ENCODE assay signal across 9 cellular contexts in genomic region chr12:108193922-108194321, GRCh38.
DNase-seq lines count a peak whose midpoint lies in the region; ATAC-seq and TF ChIP-seq lines count a peak whose summit lies in the region.
"Had no signal": no experiment of that assay in that cellular context is flagged by ENCODE, and none has a peak within 500 bp of the region (broad histone marks: within the 10 kb centered on the region; RNA-seq: fewer than 3 reads in every experiment).

No MANE protein-coding gene starts in this region.

- H3K4me3 ChIP-seq in GM12875 (ENCODE audit: low read depth, low read length) (no peak overlapping the region), choroid plexus epithelial cell (ENCODE audit: low read depth, low read length) (no peak overlapping the region)
- H3K4me3 ChIP-seq: SJSA1 had no signal

- peaks cover 35% of the 10 kb centered on the region for H3K27me3 Mint-ChIP-seq in CD4-positive, alpha-beta T cell
- H3K27me3 Mint-ChIP-seq in nephron progenitor cell (ENCODE audit: low read depth, poor library complexity): peaks cover 9% of the 10 kb centered on the region

- CTCF ChIA-PET in CD4-positive, alpha-beta T cell (lab: Charles Lee): no interaction called here

- intact Hi-C loops in CD4-positive, alpha-beta T cell (cut with DNase I, micrococcal nuclease): loop anchor here in 1 of 2 experiments (5.0 kb wide), 3 partner anchors 202 to 517 kb away; partner anchors contain the start of gene PRDM4

- H3K9me3 ChIP-seq in CD4-positive, alpha-beta T cell (ENCODE audit: control insufficient read depth, low read length): no peaks in the 10 kb centered on the region
- H3K9me3 ChIP-seq: SJSA1 had no signal

- no peaks in the 10 kb centered on the region for H3K4me1 Mint-ChIP-seq in CD4-positive, alpha-beta T cell (ENCODE audit: low read depth)
- peaks cover 17% of the 10 kb centered on the region for H3K4me1 Mint-ChIP-seq in nephron progenitor cell

- no peaks in the 10 kb centered on the region for H3K36me3 Mint-ChIP-seq in CD4-positive, alpha-beta T cell (ENCODE audit: low read depth)
- no peaks in the 10 kb centered on the region for H3K36me3 Mint-ChIP-seq in nephron progenitor cell (ENCODE audit: low read depth)

- H3K9me3 Mint-ChIP-seq in CD4-positive, alpha-beta T cell: no peaks in the 10 kb centered on the region
- H3K9me3 Mint-ChIP-seq in nephron progenitor cell: no peaks in the 10 kb centered on the region

- POLR2A ChIA-PET in CD4-positive, alpha-beta T cell (lab: Charles Lee): no interaction called here

- DNase-seq in CD4-positive, alpha-beta T cell: no peak
- DNase-seq in NCI-H69 (lab: John Stamatoyannopoulos, UW) (peak; percentile 51), choroid plexus epithelial cell (ENCODE audit: low read depth) (peak; percentile 46), nephron progenitor cell (peak; percentile 57)

- H3K4me3 Mint-ChIP-seq in CD4-positive, alpha-beta T cell: no peak overlapping the region
- H3K4me3 Mint-ChIP-seq in nephron progenitor cell: no peak overlapping the region

- no peaks in the 10 kb centered on the region for H3K27me3 ChIP-seq in CD4-positive, alpha-beta T cell (ENCODE audit: control insufficient read depth, insufficient read depth, low read length)
- H3K27me3 ChIP-seq: SJSA1 had no signal

- no peak for ATAC-seq in CD4-positive, alpha-beta T cell (ENCODE audit: poor library complexity)
- ATAC-seq in GM18873 (IDR thresholded peaks at IDR 0.05; ENCODE audit: low FRiP score, unreplicated experiment) (no peak), GM19452 (IDR thresholded peaks at IDR 0.05; ENCODE audit: unreplicated experiment) (no peak), GM21576 (IDR thresholded peaks at IDR 0.05; ENCODE audit: unreplicated experiment) (no peak)

- H3K27ac Mint-ChIP-seq in CD4-positive, alpha-beta T cell: no peak overlapping the region
- no peak overlapping the region for H3K27ac Mint-ChIP-seq in nephron progenitor cell

- no peak overlapping the region for H3K27ac ChIP-seq in CD4-positive, alpha-beta T cell (ENCODE audit: low read depth, low read length)
- H3K27ac ChIP-seq: SJSA1 had no signal

- TF ChIP-seq CTCF in CD4-positive, alpha-beta T cell (IDR thresholded peaks at IDR 0.05): peak; percentile 57
- TF ChIP-seq CTCF in GM12875 (IDR thresholded peaks at IDR 0.05; ENCODE audit: borderline replicate concordance, insufficient read depth, low read depth, low read length) (peak; percentile 61; the same call in 1 of the 2 replicates), choroid plexus epithelial cell (conservative IDR thresholded peaks at IDR 0.05; ENCODE audit: low read depth, low read length) (peak; percentile 76), nephron progenitor cell (IDR thresholded peaks at IDR 0.05) (peak; percentile 79)

Comparison
In these comparisons a context has a peak if more than half of its experiments do, and no peak if none do; other contexts are left out.
1. DNase-seq: peak in NCI-H69 (single experiment), choroid plexus epithelial cell (single experiment) and nephron progenitor cell (single experiment); none in CD4-positive, alpha-beta T cell (0 of 10).
2. Peak in every context shown above with its lines, with median percentiles within 50 percentile points of each other: CTCF ChIP-seq.